22 cellular contexts compared by ENCODE assay signal in genomic region chr1:200133123-200133522, GRCh38.
"Had no signal": no experiment of that assay in that cellular context is flagged by ENCODE, and none has a peak within 500 bp of the region (broad histone marks: within the 10 kb centered on the region; RNA-seq: fewer than 3 reads in every experiment).

No MANE protein-coding gene starts in this region.

- H3K27me3 ChIP-seq: left lung, ovary, sigmoid colon, spleen, suprapubic skin, tibial nerve, upper lobe of left lung, vagina had no signal

- H3K4me3 ChIP-seq: left lung, lung, ovary, sigmoid colon, spleen, suprapubic skin, thoracic aorta, tibial nerve, upper lobe of left lung, vagina had no signal

- DNase-seq: hippocampal formation; kidney glomerular epithelial cell; left cardiac atrium; left lung; mesendoderm; naive B cell; natural killer cell; ovary; right cardiac atrium; sigmoid colon; small intestine; spleen; stimulated activated CD4-positive, alpha-beta T cell treated with anti-CD3 and anti-CD28 coated beads, Interleukin-4, amount 100 ng/mL, for 24 hours; stimulated activated naive CD4-positive, alpha-beta T cell; upper lobe of left lung had no signal

- H3K9me3 ChIP-seq: left lung, ovary, sigmoid colon, spleen, suprapubic skin, thoracic aorta, tibial nerve, upper lobe of left lung, vagina had no signal

- H3K27ac ChIP-seq: left lung, ovary, sigmoid colon, spleen, suprapubic skin, thoracic aorta, tibial nerve, upper lobe of left lung, vagina had no signal

- FAIRE-seq: keratinocyte had no signal

- H3K36me3 ChIP-seq: left lung, ovary, sigmoid colon, spleen, suprapubic skin, thoracic aorta, tibial nerve, upper lobe of left lung, vagina had no signal

- ATAC-seq: left cardiac atrium; left lung; natural killer cell; right cardiac atrium; stimulated activated effector memory CD8-positive, alpha-beta T cell treated with anti-CD3 and anti-CD28 coated beads, Interleukin-12 subunit alpha, Interleukin-12 subunit beta, amount 100 ng/mL, for 72 hours had no signal

- H3K4me1 ChIP-seq: sigmoid colon, suprapubic skin, tibial nerve, vagina had no signal
